In the genomic region with DNA sequence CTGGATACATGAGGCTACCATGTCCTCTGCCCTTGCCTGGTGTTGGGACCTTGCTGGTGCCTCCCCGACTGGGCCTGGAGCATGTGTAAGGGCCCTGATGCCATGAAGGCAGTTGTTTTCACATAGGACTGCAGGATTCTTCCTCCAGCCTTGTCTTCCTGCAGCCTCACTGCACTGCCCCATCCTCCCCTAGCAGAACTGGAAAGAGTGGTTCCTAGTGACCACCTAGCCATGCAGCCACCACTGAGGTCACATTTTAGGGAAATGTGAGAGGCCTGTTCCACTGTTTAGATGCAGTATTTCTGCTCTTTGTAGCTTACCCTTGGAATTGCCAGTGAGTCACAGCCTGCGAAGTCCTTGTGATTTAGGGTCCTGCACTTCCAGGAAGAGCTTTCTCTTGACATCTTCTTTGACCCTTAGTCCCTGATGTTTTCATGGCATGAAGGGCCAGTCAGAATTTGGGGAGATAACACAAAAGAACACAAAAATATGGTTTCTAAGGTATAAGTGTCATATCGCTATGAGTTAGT, we compare ENCODE assay signal across 1 cellular context.
TF ChIP-seq lines count a peak whose summit lies in the region.

No MANE protein-coding gene starts in this region.

TF ChIP-seq in IMR-90, 13 proteins besides CTCF, POLR2A, EP300 and RAD21:
- no peak for TF ChIP-seq MAFK (IDR thresholded peaks at IDR 0.05; ENCODE audit: low read depth, low read length)
- TF ChIP-seq MXI1 (IDR thresholded peaks at IDR 0.05; ENCODE audit: borderline replicate concordance, low read depth, low read length) = no peak
- TF ChIP-seq SMC3 (IDR thresholded peaks at IDR 0.05; ENCODE audit: low read depth, low read length) = no peak
- TF ChIP-seq NFE2L2 (IDR thresholded peaks at IDR 0.05; ENCODE audit: low read depth, low read length) = no peak
- TF ChIP-seq FOS (IDR thresholded peaks at IDR 0.05; ENCODE audit: low read depth, low read length) = no peak
- TF ChIP-seq RCOR1 (IDR thresholded peaks at IDR 0.05; ENCODE audit: insufficient replicate concordance, low read length) = no peak
- TF ChIP-seq, protein P1, sequence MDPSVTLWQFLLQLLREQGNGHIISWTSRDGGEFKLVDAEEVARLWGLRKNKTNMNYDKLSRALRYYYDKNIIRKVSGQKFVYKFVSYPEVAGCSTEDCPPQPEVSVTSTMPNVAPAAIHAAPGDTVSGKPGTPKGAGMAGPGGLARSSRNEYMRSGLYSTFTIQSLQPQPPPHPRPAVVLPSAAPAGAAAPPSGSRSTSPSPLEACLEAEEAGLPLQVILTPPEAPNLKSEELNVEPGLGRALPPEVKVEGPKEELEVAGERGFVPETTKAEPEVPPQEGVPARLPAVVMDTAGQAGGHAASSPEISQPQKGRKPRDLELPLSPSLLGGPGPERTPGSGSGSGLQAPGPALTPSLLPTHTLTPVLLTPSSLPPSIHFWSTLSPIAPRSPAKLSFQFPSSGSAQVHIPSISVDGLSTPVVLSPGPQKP (IDR thresholded peaks at IDR 0.05; ENCODE audit: borderline replicate concordance, low read depth, low read length) = no peak
- no peak for TF ChIP-seq RFX5 (IDR thresholded peaks at IDR 0.05; ENCODE audit: low read depth, low read length)
- TF ChIP-seq CHD1 (IDR thresholded peaks at IDR 0.05; ENCODE audit: low read depth, low read length) = no peak
- TF ChIP-seq BHLHE40 (IDR thresholded peaks at IDR 0.05; ENCODE audit: low read depth, low read length) = no peak
- TF ChIP-seq, protein P2, sequence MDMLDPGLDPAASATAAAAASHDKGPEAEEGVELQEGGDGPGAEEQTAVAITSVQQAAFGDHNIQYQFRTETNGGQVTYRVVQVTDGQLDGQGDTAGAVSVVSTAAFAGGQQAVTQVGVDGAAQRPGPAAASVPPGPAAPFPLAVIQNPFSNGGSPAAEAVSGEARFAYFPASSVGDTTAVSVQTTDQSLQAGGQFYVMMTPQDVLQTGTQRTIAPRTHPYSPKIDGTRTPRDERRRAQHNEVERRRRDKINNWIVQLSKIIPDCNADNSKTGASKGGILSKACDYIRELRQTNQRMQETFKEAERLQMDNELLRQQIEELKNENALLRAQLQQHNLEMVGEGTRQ (IDR thresholded peaks at IDR 0.05; ENCODE audit: low read depth, low read length) = no peak
- no peak for TF ChIP-seq CEBPB (IDR thresholded peaks at IDR 0.05; ENCODE audit: low read depth, low read length)
- no peak for TF ChIP-seq MAZ (IDR thresholded peaks at IDR 0.05; ENCODE audit: borderline replicate concordance, low read depth, low read length)
